34 cellular contexts compared by ENCODE assay signal in genomic region chr1:90748668-90749067, GRCh38. TPM values are rescaled to one million over a fixed set of nuclear protein-coding genes. Genes with fewer than 3 reads are reported as not detected.
"Had no signal": no experiment of that assay in that cellular context is flagged by ENCODE, and none has a peak within 500 bp of the region (broad histone marks: within the 10 kb centered on the region; RNA-seq: fewer than 3 reads in every experiment).

No MANE protein-coding gene starts in this region.

- H3K4me3 ChIP-seq: neural progenitor cell, ovary, psoas muscle, skin epidermis, smooth muscle cell, spleen, suprapubic skin, testis, tibial artery, transverse colon, upper lobe of right lung, uterus had no signal

- H3K36me3 ChIP-seq: neural progenitor cell, ovary, spleen, suprapubic skin, tibial artery, transverse colon, upper lobe of right lung, uterus had no signal

- H3K27me3 ChIP-seq: neural progenitor cell, ovary, testis, tibial artery, uterus had no signal

- H3K9me3 ChIP-seq: ovary, psoas muscle, spleen, suprapubic skin, testis, tibial artery, transverse colon, upper lobe of right lung, uterus had no signal

- H3K4me2 ChIP-seq: neural progenitor cell, smooth muscle cell had no signal

- H3K79me2 ChIP-seq: parathyroid adenoma had no signal

- H3K27ac ChIP-seq: neural progenitor cell, ovary, parathyroid adenoma, psoas muscle, skin epidermis, spleen, suprapubic skin, testis, tibial artery, transverse colon, upper lobe of right lung, uterus had no signal

- ATAC-seq: natural killer cell; psoas muscle; right cardiac atrium; sciatic nerve; stimulated activated memory B cell treated with anti-CD40 and anti-IgM and Interleukin-4, amounts not matched to agents 10 μg/mL and 1 μg/mL and 100 μg/mL, for 72 hours; stimulated activated naive CD8-positive, alpha-beta T cell treated with anti-CD3 and anti-CD28 coated beads, Interleukin-15, amount 100 ng/mL, for 72 hours; stimulated activated naive CD8-positive, alpha-beta T cell treated with anti-CD3 and anti-CD28 coated beads, Interleukin-15, Interleukin-2, amounts not matched to agents 100 U/mL and 50 U/mL, for 24 hours; upper lobe of right lung had no signal

- H2AFZ ChIP-seq: neural progenitor cell, parathyroid adenoma had no signal

- H3K4me1 ChIP-seq: neural progenitor cell, parathyroid adenoma, psoas muscle, spleen, suprapubic skin, testis, tibial artery, transverse colon, upper lobe of right lung, uterus had no signal

- DNase-seq: natural killer cell; occipital lobe; ovary; posterior cingulate gyrus; psoas muscle; right cardiac atrium; spleen; stimulated activated CD4-positive, alpha-beta T cell treated with anti-CD3 and anti-CD28 coated beads, Interleukin-12 subunit alpha, Interleukin-12 subunit beta, amount 100 ng/mL, for 4 hours; stimulated activated CD4-positive, alpha-beta T cell treated with anti-CD3 and anti-CD28 coated beads, Interleukin-1b, Interleukin-23, amount 100 ng/mL, for 48 hours; stimulated activated CD4-positive, alpha-beta T cell treated with anti-CD3 and anti-CD28 coated beads, Interleukin-4, amount 100 ng/mL, for 1 hour; stimulated activated CD4-positive, alpha-beta T cell treated with anti-CD3 and anti-CD28 coated beads, Interleukin-4, amount 100 ng/mL, for 4 hours; stimulated activated CD8-positive, alpha-beta memory T cell treated with anti-CD3 and anti-CD28 coated beads, Interleukin-4, amount 100 ng/mL, for 48 hours; stimulated activated naive CD4-positive, alpha-beta T cell; stimulated activated naive CD8-positive, alpha-beta T cell treated with anti-CD3 and anti-CD28 coated beads, Interleukin-15, amount 100 ng/mL, for 72 hours; stimulated activated naive CD8-positive, alpha-beta T cell treated with anti-CD3 and anti-CD28 coated beads, Interleukin-15, Interleukin-2, amounts not matched to agents 100 U/mL and 50 U/mL, for 24 hours; substantia nigra; testis; tibial artery; transverse colon; upper lobe of right lung; uterus had no signal

- H3K9ac ChIP-seq: neural progenitor cell, parathyroid adenoma had no signal

RNA-seq across cellular contexts. Expression of gene BARHL2, which starts 31.6 kb away (rescaled TPM):
- total RNA-seq: natural killer cell, occipital lobe, osteoblast, ovary, progenitor cell of endocrine pancreas, psoas muscle, renal cortical epithelial cell, right cardiac atrium, sciatic nerve, smooth muscle cell, spleen, suprapubic skin, transverse colon, upper lobe of right lung, urinary bladder, uterus had no signal
- polyA plus RNA-seq: neural cell, ovary, psoas muscle, right cardiac atrium, smooth muscle cell, spleen, thymus, urinary bladder had no signal
